In genomic region chr10:114982989-114983388, GRCh38 we compare ENCODE assay signal across 25 cellular contexts.
"Had no signal": no experiment of that assay in that cellular context is flagged by ENCODE, and none has a peak within 500 bp of the region (broad histone marks: within the 10 kb centered on the region; RNA-seq: fewer than 3 reads in every experiment).

No MANE protein-coding gene starts in this region.

- H3K27ac ChIP-seq: heart left ventricle, hepatocyte, left lung, ovary, prostate gland, skin epidermis, spleen, tibial nerve, uterus had no signal

- H3K27ac Mint-ChIP-seq: naive thymus-derived CD4-positive, alpha-beta T cell; natural killer cell treated with Interleukin-12 subunit alpha and Interleukin-12 subunit beta and Interleukin-15 and Interleukin-18, amount 100 ng/mL, for 72 hours; stimulated activated effector memory CD8-positive, alpha-beta T cell treated with anti-CD3 and anti-CD28 coated beads, Interleukin-12 subunit alpha, Interleukin-12 subunit beta, amount 100 ng/mL, for 72 hours; stimulated activated naive CD8-positive, alpha-beta T cell treated with anti-CD3 and anti-CD28 coated beads, Interleukin-15, amount 100 ng/mL, for 72 hours; type B pancreatic cell had no signal

- H2AFZ ChIP-seq: hepatocyte had no signal

- H3K9me3 ChIP-seq: ovary, prostate gland had no signal

- H3K36me3 ChIP-seq: ovary, prostate gland, uterus had no signal

- H3K27me3 Mint-ChIP-seq: naive thymus-derived CD4-positive, alpha-beta T cell; natural killer cell treated with Interleukin-12 subunit alpha and Interleukin-12 subunit beta and Interleukin-15 and Interleukin-18, amount 100 ng/mL, for 72 hours; stimulated activated naive CD8-positive, alpha-beta T cell treated with anti-CD3 and anti-CD28 coated beads, Interleukin-15, amount 100 ng/mL, for 72 hours; type B pancreatic cell had no signal

- H3K4me2 ChIP-seq: hepatocyte had no signal

- H3K27me3 ChIP-seq: heart left ventricle, hepatocyte, left lung, ovary, spleen, tibial nerve, uterus had no signal

- H3K4me3 Mint-ChIP-seq: naive thymus-derived CD4-positive, alpha-beta T cell; natural killer cell treated with Interleukin-12 subunit alpha and Interleukin-12 subunit beta and Interleukin-15 and Interleukin-18, amount 100 ng/mL, for 72 hours; stimulated activated effector memory CD8-positive, alpha-beta T cell treated with anti-CD3 and anti-CD28 coated beads, Interleukin-12 subunit alpha, Interleukin-12 subunit beta, amount 100 ng/mL, for 72 hours; stimulated activated naive CD8-positive, alpha-beta T cell treated with anti-CD3 and anti-CD28 coated beads, Interleukin-15, amount 100 ng/mL, for 72 hours; type B pancreatic cell had no signal

- H3K4me1 Mint-ChIP-seq: stimulated activated effector memory CD8-positive, alpha-beta T cell treated with anti-CD3 and anti-CD28 coated beads, Interleukin-12 subunit alpha, Interleukin-12 subunit beta, amount 100 ng/mL, for 72 hours; stimulated activated naive CD8-positive, alpha-beta T cell treated with anti-CD3 and anti-CD28 coated beads, Interleukin-15, amount 100 ng/mL, for 72 hours had no signal

- DNase-seq: heart left ventricle; left colon; left lung; midbrain; mucosa of descending colon; naive thymus-derived CD4-positive, alpha-beta T cell; ovary; retina; right cardiac atrium; spleen; stimulated activated CD4-positive, alpha-beta T cell treated with anti-CD3 and anti-CD28 coated beads, Interleukin-4, amount 100 ng/mL, for 24 hours; stimulated activated naive CD4-positive, alpha-beta T cell treated with Interleukin-2 at 50 U/mL for 16 hours; stimulated activated naive CD8-positive, alpha-beta T cell treated with anti-CD3 and anti-CD28 coated beads, Interleukin-15, amount 100 ng/mL, for 72 hours; substantia nigra; uterus had no signal

- FAIRE-seq: keratinocyte had no signal

- H3K79me2 ChIP-seq: hepatocyte had no signal

- ATAC-seq: heart left ventricle; left colon; left lung; mucosa of descending colon; naive thymus-derived CD4-positive, alpha-beta T cell; natural killer cell treated with Interleukin-12 subunit alpha and Interleukin-12 subunit beta and Interleukin-15 and Interleukin-18, amount 100 ng/mL, for 72 hours; right cardiac atrium; sciatic nerve; stimulated activated effector memory CD8-positive, alpha-beta T cell treated with anti-CD3 and anti-CD28 coated beads, Interleukin-12 subunit alpha, Interleukin-12 subunit beta, amount 100 ng/mL, for 72 hours; stimulated activated naive CD8-positive, alpha-beta T cell treated with anti-CD3 and anti-CD28 coated beads, Interleukin-15, amount 100 ng/mL, for 72 hours had no signal

- H3K4me1 ChIP-seq: heart left ventricle, left lung, prostate gland, spleen, tibial nerve, uterus had no signal

- H3K4me3 ChIP-seq: heart left ventricle, hepatocyte, left lung, lung, mucosa of descending colon, ovary, prostate gland, skin epidermis, spleen, tibial nerve, uterus had no signal
